8 cellular contexts compared by ENCODE assay signal in the genomic region with DNA sequence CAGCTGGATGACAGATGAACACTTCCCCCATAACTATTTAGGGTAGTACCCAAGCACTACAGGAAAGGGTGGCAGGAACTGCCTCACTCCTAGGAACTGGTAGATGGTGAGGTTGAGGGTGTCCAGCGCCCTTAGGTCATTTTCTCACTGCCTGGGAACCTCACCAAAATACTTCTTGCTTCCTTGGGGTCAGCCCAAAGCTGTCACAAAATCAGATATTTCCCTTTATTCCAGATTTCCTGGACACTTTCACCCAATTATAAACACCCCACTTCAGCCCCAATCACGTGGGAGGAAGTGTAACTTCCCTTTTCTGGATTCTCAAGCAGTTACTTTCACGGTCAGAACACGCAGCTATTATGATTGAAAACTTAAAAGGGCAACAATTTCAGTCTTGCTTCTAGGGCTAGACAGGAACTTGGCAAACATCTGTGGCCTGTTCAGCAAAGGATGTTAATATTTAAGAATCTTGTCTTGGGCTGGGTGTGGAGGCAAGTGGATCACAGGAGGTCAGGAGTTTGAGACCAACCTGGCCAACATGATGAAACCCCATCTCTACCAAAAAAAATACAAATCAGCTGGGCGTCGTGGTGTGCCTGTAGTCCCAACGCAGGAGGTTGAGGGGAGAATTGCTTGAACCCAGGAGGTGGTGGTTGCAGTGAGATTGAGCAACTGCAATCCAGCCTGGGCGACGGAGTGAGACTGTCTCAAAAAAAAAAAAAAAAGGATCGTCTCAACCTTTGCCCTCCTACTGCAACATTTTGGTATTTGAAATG. TPM values are rescaled to one million over a fixed set of nuclear protein-coding genes. Genes with fewer than 3 reads are reported as not detected.
DNase-seq lines count a peak whose midpoint lies in the region; ATAC-seq, FAIRE-seq and TF ChIP-seq lines count a peak whose summit lies in the region.

No MANE protein-coding gene starts in this region.

- peaks cover 67% of the 10 kb centered on the region for H3F3A ChIP-seq in GM23248 (ENCODE audit: insufficient read depth)

- H2AFZ ChIP-seq in GM23248 (no peak overlapping the region), endothelial cell of umbilical vein (ENCODE audit: low read depth, low read length) (no peak overlapping the region)

- no TSS peak for BruUV-seq in endothelial cell of umbilical vein (replicated peaks; lab: Mats Ljungman, UMichigan)

- peak overlapping the region; percentile 89 to 95 for H3K27ac Mint-ChIP-seq in natural killer cell treated with Interleukin-12 subunit alpha and Interleukin-12 subunit beta and Interleukin-15 and Interleukin-18, amount 100 ng/mL, for 72 hours

- ATAC-seq in natural killer cell treated with Interleukin-12 subunit alpha and Interleukin-12 subunit beta and Interleukin-15 and Interleukin-18, amount 100 ng/mL, for 72 hours = peak; percentile 45 to 51
- ATAC-seq in GM19452 (IDR thresholded peaks at IDR 0.05; ENCODE audit: unreplicated experiment) = no peak

- H4K20me1 ChIP-seq in GM23248 (ENCODE audit: insufficient read depth) (peaks cover 16% of the 10 kb centered on the region), endothelial cell of umbilical vein (replicated peaks; ENCODE audit: control insufficient read depth, extremely low read depth, insufficient read depth, low read length) (no peaks in the 10 kb centered on the region)

- H3K4me2 ChIP-seq in GM23248 (ENCODE audit: unreplicated experiment) (peak overlapping the region; percentile 96), endothelial cell of umbilical vein (ENCODE audit: insufficient read depth, low read length) (no peak overlapping the region)

- H3K4me1 Mint-ChIP-seq in natural killer cell treated with Interleukin-12 subunit alpha and Interleukin-12 subunit beta and Interleukin-15 and Interleukin-18, amount 100 ng/mL, for 72 hours (ENCODE audit: low read depth in 2 of 2) = peaks cover 43 to 45% of the 10 kb centered on the region in 2 donors

- CTCF ChIA-PET in endothelial cell of umbilical vein (lab: Charles Lee) = interaction anchor here (1.0 to 11.1 kb wide), 7 partner anchors 16 to 166 kb away, joined by 3 to 147 read pairs (median 4); no protein-coding TSS in a partner anchor

- dilution Hi-C loops in endothelial cell of umbilical vein (cut with MboI; ENCODE audit: extremely low pct_ligation_motif_present, low sequenced_read_pairs) = no loop called here

- peak overlapping the region; percentile 89 for H3K4me3 Mint-ChIP-seq in natural killer cell treated with Interleukin-12 subunit alpha and Interleukin-12 subunit beta and Interleukin-15 and Interleukin-18, amount 100 ng/mL, for 72 hours

- peak overlapping the region; percentile 55 for H3K27ac ChIP-seq in GM23248
- no peak overlapping the region for H3K27ac ChIP-seq in endothelial cell of umbilical vein (ENCODE audit: insufficient read depth, low read depth, low read length)

- peaks cover 29% of the 10 kb centered on the region for H3K36me3 ChIP-seq in GM23248 (ENCODE audit: low read depth)
- peaks cover 15% of the 10 kb centered on the region in 2 experiments for H3K36me3 ChIP-seq in endothelial cell of umbilical vein (ENCODE audit: control insufficient read depth in 2 of 2, extremely low read depth in 1 of 2, insufficient read depth in 2 of 2, low read length in 2 of 2)

- peak; percentile 71 for TF ChIP-seq POLR2A in endothelial cell of umbilical vein (IDR thresholded peaks at IDR 0.05; ENCODE audit: low read depth, low read length)

- in situ Hi-C loops in GM23248 (cut with MboI) = no loop called here

- peaks cover 39% of the 10 kb centered on the region for H3K79me2 ChIP-seq in GM23248 (ENCODE audit: insufficient read depth)
- H3K79me2 ChIP-seq in endothelial cell of umbilical vein (ENCODE audit: control insufficient read depth, insufficient read depth, low read length) = peaks cover 35% of the 10 kb centered on the region

- H3K27me3 Mint-ChIP-seq in natural killer cell treated with Interleukin-12 subunit alpha and Interleukin-12 subunit beta and Interleukin-15 and Interleukin-18, amount 100 ng/mL, for 72 hours = no peaks in the 10 kb centered on the region

- H3K9me1 ChIP-seq in endothelial cell of umbilical vein (replicated peaks; ENCODE audit: control insufficient read depth, extremely low read depth, insufficient read depth, low read length) = no peaks in the 10 kb centered on the region

- peak; percentile 61 for DNase-seq in GM23248
- DNase-seq in SKM-1 (lab: John Stamatoyannopoulos, UW; ENCODE audit: unreplicated experiment) = peak; percentile 56
- peak; percentile 41 for DNase-seq in endothelial cell of umbilical vein (ENCODE audit: low read depth, low spot score)
- peak; percentile 84 for DNase-seq in natural killer cell treated with Interleukin-12 subunit alpha and Interleukin-12 subunit beta and Interleukin-15 and Interleukin-18, amount 100 ng/mL, for 72 hours (ENCODE audit: low spot score)
- no peak for DNase-seq in stimulated activated CD4-positive, alpha-beta T cell treated with anti-CD3 and anti-CD28 coated beads, Interleukin-2, amount 100 ng/mL, for 24 hours
- no peak for DNase-seq in stimulated activated CD4-positive, alpha-beta T cell treated with anti-CD3 and anti-CD28 coated beads, Interleukin-12 subunit alpha, Interleukin-12 subunit beta, amount 100 ng/mL, for 4 hours
- DNase-seq in NCI-H2029 treated with DMSO at 0.1 percent for 48 hours (lab: John Stamatoyannopoulos, UW) = no peak

- H3K27me3 ChIP-seq in GM23248 (replicated peaks; ENCODE audit: insufficient read depth) (no peaks in the 10 kb centered on the region), endothelial cell of umbilical vein (ENCODE audit: control insufficient read depth in 2 of 2, insufficient read depth in 2 of 2, low read length in 2 of 2) (no peaks in the 10 kb centered on the region)

- POLR2A ChIA-PET in endothelial cell of umbilical vein (lab: Charles Lee) = interaction anchor here (0.6 to 1.8 kb wide), 8 partner anchors 9 to 166 kb away, joined by 3 to 8 read pairs (median 4); no protein-coding TSS in a partner anchor

- intact Hi-C loops in endothelial cell of umbilical vein (cut with micrococcal nuclease) = no loop called here

- H3K9me3 ChIP-seq in GM23248 (ENCODE audit: low read depth) (no peaks in the 10 kb centered on the region), endothelial cell of umbilical vein (replicated peaks; ENCODE audit: control insufficient read depth, insufficient read depth, low read length) (no peaks in the 10 kb centered on the region)

- peak; percentile 89 for FAIRE-seq in endothelial cell of umbilical vein (lab: Jason Lieb, UNC)

- H3K4me1 ChIP-seq in GM23248 (ENCODE audit: insufficient read depth) = peaks cover 28% of the 10 kb centered on the region
- peaks cover 28% of the 10 kb centered on the region for H3K4me1 ChIP-seq in endothelial cell of umbilical vein (ENCODE audit: control insufficient read depth, extremely low read depth, insufficient read depth, low read length)

- 34 to 37% methylated on average over 10 of the region's 10 CpGs for WGBS in GM23248 (ENCODE audit: low coverage in 1 of 2, low lambda C conversion rate in 2 of 2, missing lambda C conversion rate in 2 of 2), 2 experiments

- peak overlapping the region; percentile 98 for H3K4me3 ChIP-seq in GM23248
- no peak overlapping the region for H3K4me3 ChIP-seq in endothelial cell of umbilical vein (replicated peaks in 1 of 3; ENCODE audit: insufficient read depth in 1 of 3, low read depth in 1 of 3, low read length in 3 of 3)

- H3K36me3 Mint-ChIP-seq in natural killer cell treated with Interleukin-12 subunit alpha and Interleukin-12 subunit beta and Interleukin-15 and Interleukin-18, amount 100 ng/mL, for 72 hours = peaks cover 29% of the 10 kb centered on the region

- TF ChIP-seq CTCF in endothelial cell of umbilical vein (IDR thresholded peaks at IDR 0.05; ENCODE audit: extremely low read depth in 1 of 2, insufficient read depth in 1 of 2, low read depth in 1 of 2, low read length in 2 of 2) = no peak

- H3K9me2 ChIP-seq in GM23248 (ENCODE audit: insufficient read depth) = no peaks in the 10 kb centered on the region

- H3K9ac ChIP-seq in GM23248 = peak overlapping the region; percentile 97; the same call in 1 of the 2 replicates
- no peak overlapping the region for H3K9ac ChIP-seq in endothelial cell of umbilical vein (replicated peaks; ENCODE audit: extremely low read depth, insufficient read depth, low read length)

- H3K9me3 Mint-ChIP-seq in natural killer cell treated with Interleukin-12 subunit alpha and Interleukin-12 subunit beta and Interleukin-15 and Interleukin-18, amount 100 ng/mL, for 72 hours = no peaks in the 10 kb centered on the region

RNA-seq across cellular contexts. Expression of a gene that starts 4.0 kb away (rescaled TPM):
- total RNA-seq in GM23248 (2014; rRNA removed; shearing (Covaris generic)) = 393 and 473 TPM in 2 replicates
- polyA plus RNA-seq in GM23248 (2016; fragmentation: Nextera tagmentation; extraction: Ambion mirVana) (10,305 and 10,611 TPM in 2 replicates), endothelial cell of umbilical vein (1,123 and 1,177 TPM in 2 replicates)
- 2,371 and 2,501 TPM in 2 replicates for total RNA-seq in endothelial cell of umbilical vein
- 1,817 and 2,147 TPM in 2 replicates for polyA plus RNA-seq in endothelial cell of umbilical vein (2011; cell fraction: cytosol; rRNA removed)
- 551 and 657 TPM in 2 replicates for polyA plus RNA-seq in endothelial cell of umbilical vein (2011; cell fraction: nucleus; rRNA removed)
- polyA plus RNA-seq in endothelial cell of umbilical vein (2012) = 3,119 and 5,287 TPM in 2 replicates
- 640 and 676 TPM in 2 replicates for polyA minus RNA-seq in endothelial cell of umbilical vein
- 1,415 TPM for polyA minus RNA-seq in endothelial cell of umbilical vein (2011; cell fraction: cytosol; rRNA and poly(A)+ RNA removed)
- 173 and 200 TPM in 2 replicates for polyA minus RNA-seq in endothelial cell of umbilical vein (2011; cell fraction: nucleus; rRNA and poly(A)+ RNA removed)
- total RNA-seq in natural killer cell treated with Interleukin-12 subunit alpha and Interleukin-12 subunit beta and Interleukin-15 and Interleukin-18, amount 100 ng/mL, for 72 hours = over 10,000 TPM in 1 of 2 donors, 1,000 to 10,000 TPM in 1; 5,097 to 40,662 TPM

RNA-seq across cellular contexts. Expression of a gene that starts 13.3 kb away (rescaled TPM):
- 4.7 and 5.1 TPM in 2 replicates for total RNA-seq in GM23248 (2014; rRNA removed; shearing (Covaris generic))
- polyA plus RNA-seq in GM23248 (2016; fragmentation: Nextera tagmentation; extraction: Ambion mirVana) (3.1 and 3.9 TPM in 2 replicates), endothelial cell of umbilical vein (0.04 and 0.05 TPM in 2 replicates)
- total RNA-seq in endothelial cell of umbilical vein = 0.21 TPM in 1 of 2 replicates, not detected in the other
- polyA plus RNA-seq in endothelial cell of umbilical vein (2011; cell fraction: cytosol; rRNA removed) = 0.04 TPM in 1 of 2 replicates, not detected in the other
- 0.11 and 0.15 TPM in 2 replicates for polyA plus RNA-seq in endothelial cell of umbilical vein (2011; cell fraction: nucleus; rRNA removed)
- 0.52 and 0.83 TPM in 2 replicates for polyA plus RNA-seq in endothelial cell of umbilical vein (2012)
- 0.13 TPM in 1 of 2 replicates, not detected in the other for polyA minus RNA-seq in endothelial cell of umbilical vein
- polyA minus RNA-seq in endothelial cell of umbilical vein (2011; cell fraction: cytosol; rRNA and poly(A)+ RNA removed) = 0.92 TPM
- polyA minus RNA-seq in endothelial cell of umbilical vein (2011; cell fraction: nucleus; rRNA and poly(A)+ RNA removed) = 0.24 TPM in 1 of 2 replicates, not detected in the other
- total RNA-seq in natural killer cell treated with Interleukin-12 subunit alpha and Interleukin-12 subunit beta and Interleukin-15 and Interleukin-18, amount 100 ng/mL, for 72 hours = 1 to 10 TPM; 1.0 to 1.9 TPM

RNA-seq across cellular contexts. Expression of a gene that starts 46.1 kb away (rescaled TPM):
- 6.6 and 7.5 TPM in 2 replicates for total RNA-seq in GM23248 (2014; rRNA removed; shearing (Covaris generic))
- 2.8 and 3.3 TPM in 2 replicates for polyA plus RNA-seq in GM23248 (2016; fragmentation: Nextera tagmentation; extraction: Ambion mirVana)
- total RNA-seq in endothelial cell of umbilical vein = 1.2 and 3.6 TPM in 2 replicates
- 1.8 and 2.9 TPM in 2 replicates for polyA plus RNA-seq in endothelial cell of umbilical vein
- polyA plus RNA-seq in endothelial cell of umbilical vein (2011; cell fraction: cytosol; rRNA removed) = 0.88 and 1.4 TPM in 2 replicates
- polyA plus RNA-seq in endothelial cell of umbilical vein (2011; cell fraction: nucleus; rRNA removed) = 2.1 TPM in 2 replicates
- polyA plus RNA-seq in endothelial cell of umbilical vein (2012) = 1.3 and 3.8 TPM in 2 replicates
- 0.89 and 0.90 TPM in 2 replicates for polyA minus RNA-seq in endothelial cell of umbilical vein
- 7.3 TPM for polyA minus RNA-seq in endothelial cell of umbilical vein (2011; cell fraction: cytosol; rRNA and poly(A)+ RNA removed)
- polyA minus RNA-seq in endothelial cell of umbilical vein (2011; cell fraction: nucleus; rRNA and poly(A)+ RNA removed) = 0.58 and 0.72 TPM in 2 replicates
- not detected for total RNA-seq in natural killer cell treated with Interleukin-12 subunit alpha and Interleukin-12 subunit beta and Interleukin-15 and Interleukin-18, amount 100 ng/mL, for 72 hours

Comparison
In these comparisons a context has a peak if more than half of its experiments do, and no peak if none do; other contexts are left out.
1. DNase-seq: peak in GM23248 (single experiment), SKM-1 (single experiment), endothelial cell of umbilical vein (single experiment) and natural killer cell treated with Interleukin-12 subunit alpha and Interleukin-12 subunit beta and Interleukin-15 and Interleukin-18, amount 100 ng/mL, for 72 hours (single experiment); none in stimulated activated CD4-positive, alpha-beta T cell treated with anti-CD3 and anti-CD28 coated beads, Interleukin-2, amount 100 ng/mL, for 24 hours (0 of 2), stimulated activated CD4-positive, alpha-beta T cell treated with anti-CD3 and anti-CD28 coated beads, Interleukin-12 subunit alpha, Interleukin-12 subunit beta, amount 100 ng/mL, for 4 hours (single experiment) and NCI-H2029 treated with DMSO at 0.1 percent for 48 hours (single experiment).